In the genomic region with DNA sequence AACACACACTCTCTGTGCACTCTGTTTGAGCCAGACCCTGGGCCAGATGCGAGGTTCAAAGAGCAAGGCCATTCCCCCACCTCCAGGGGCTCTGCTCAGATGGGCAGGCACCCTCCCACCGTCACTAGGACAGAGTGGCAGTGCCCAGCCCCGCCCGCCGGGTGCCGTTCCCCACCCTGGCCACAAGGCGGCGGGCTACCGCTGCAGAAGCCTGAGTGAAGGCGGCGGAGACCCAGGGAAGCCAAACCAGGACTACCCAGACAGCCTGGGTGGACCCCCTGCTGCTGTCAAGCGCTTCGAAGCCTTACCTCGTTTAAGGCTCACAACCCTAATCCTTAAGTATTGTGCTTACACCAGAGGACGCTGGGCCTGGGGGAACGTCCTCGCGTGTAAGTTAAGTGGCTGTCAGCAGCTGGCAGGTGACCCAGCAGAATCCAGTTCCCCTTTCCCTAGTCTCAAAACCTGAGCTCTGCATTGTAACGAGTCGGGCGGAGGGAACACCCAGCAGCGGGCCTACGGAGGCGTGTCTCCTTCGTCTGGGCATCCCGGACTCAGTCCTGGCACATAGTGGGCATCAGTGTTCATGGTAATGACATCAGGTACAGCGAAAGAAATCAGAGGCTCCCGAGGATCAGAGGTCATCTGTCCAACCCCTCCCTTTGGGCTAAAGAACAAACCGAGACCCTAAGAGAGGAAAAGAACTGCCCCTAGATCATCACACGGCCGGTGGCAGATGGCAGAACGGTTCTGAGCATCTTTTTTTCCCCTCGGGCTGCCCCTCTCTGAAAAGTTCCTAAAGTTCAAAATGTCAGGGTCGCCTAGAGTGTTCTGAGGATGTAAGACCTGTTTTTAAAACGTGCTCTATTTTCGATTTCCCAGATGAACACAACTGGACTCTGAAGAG, we compare ENCODE assay signal across 1 cellular context.
TF ChIP-seq lines count a peak whose summit lies in the region.

No MANE protein-coding gene starts in this region.

TF ChIP-seq in HepG2, 621 proteins besides CTCF, POLR2A, EP300 and RAD21 (continued from another document and continues in another):
- TF ChIP-seq, protein P1, sequence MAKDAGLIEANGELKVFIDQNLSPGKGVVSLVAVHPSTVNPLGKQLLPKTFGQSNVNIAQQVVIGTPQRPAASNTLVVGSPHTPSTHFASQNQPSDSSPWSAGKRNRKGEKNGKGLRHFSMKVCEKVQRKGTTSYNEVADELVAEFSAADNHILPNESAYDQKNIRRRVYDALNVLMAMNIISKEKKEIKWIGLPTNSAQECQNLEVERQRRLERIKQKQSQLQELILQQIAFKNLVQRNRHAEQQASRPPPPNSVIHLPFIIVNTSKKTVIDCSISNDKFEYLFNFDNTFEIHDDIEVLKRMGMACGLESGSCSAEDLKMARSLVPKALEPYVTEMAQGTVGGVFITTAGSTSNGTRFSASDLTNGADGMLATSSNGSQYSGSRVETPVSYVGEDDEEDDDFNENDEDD (CRISPR knock-in tag; IDR thresholded peaks at IDR 0.05; ENCODE audit: borderline replicate concordance), result peak; percentile 46; the same call in 1 of the 2 replicates
- TF ChIP-seq ZNF572 (CRISPR knock-in tag; IDR thresholded peaks at IDR 0.05), result 0 out of 2 replicates have a peak, but pooled peaks have one; percentile 54
- TF ChIP-seq, protein P2, sequence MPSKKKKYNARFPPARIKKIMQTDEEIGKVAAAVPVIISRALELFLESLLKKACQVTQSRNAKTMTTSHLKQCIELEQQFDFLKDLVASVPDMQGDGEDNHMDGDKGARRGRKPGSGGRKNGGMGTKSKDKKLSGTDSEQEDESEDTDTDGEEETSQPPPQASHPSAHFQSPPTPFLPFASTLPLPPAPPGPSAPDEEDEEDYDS (CRISPR knock-in tag; IDR thresholded peaks at IDR 0.05), result no peak
- TF ChIP-seq ZNF180 (CRISPR knock-in tag; IDR thresholded peaks at IDR 0.05; ENCODE audit: borderline replicate concordance, low read depth), result peak; percentile 33; the same call in 1 of the 2 replicates
- no peak for TF ChIP-seq ZNF839 (CRISPR knock-in tag; IDR thresholded peaks at IDR 0.05; ENCODE audit: borderline replicate concordance)
- TF ChIP-seq U2AF2 (IDR thresholded peaks at IDR 0.05; ENCODE audit: low read depth, low read length), result no peak
- no peak for TF ChIP-seq ZNF773 (CRISPR knock-in tag; IDR thresholded peaks at IDR 0.05; ENCODE audit: borderline replicate concordance)
- TF ChIP-seq HES4 (CRISPR knock-in tag; IDR thresholded peaks at IDR 0.05; ENCODE audit: borderline replicate concordance), result no peak
- TF ChIP-seq ISX (CRISPR knock-in tag; conservative IDR thresholded peaks at IDR 0.05), result no peak
- TF ChIP-seq, protein P3, sequence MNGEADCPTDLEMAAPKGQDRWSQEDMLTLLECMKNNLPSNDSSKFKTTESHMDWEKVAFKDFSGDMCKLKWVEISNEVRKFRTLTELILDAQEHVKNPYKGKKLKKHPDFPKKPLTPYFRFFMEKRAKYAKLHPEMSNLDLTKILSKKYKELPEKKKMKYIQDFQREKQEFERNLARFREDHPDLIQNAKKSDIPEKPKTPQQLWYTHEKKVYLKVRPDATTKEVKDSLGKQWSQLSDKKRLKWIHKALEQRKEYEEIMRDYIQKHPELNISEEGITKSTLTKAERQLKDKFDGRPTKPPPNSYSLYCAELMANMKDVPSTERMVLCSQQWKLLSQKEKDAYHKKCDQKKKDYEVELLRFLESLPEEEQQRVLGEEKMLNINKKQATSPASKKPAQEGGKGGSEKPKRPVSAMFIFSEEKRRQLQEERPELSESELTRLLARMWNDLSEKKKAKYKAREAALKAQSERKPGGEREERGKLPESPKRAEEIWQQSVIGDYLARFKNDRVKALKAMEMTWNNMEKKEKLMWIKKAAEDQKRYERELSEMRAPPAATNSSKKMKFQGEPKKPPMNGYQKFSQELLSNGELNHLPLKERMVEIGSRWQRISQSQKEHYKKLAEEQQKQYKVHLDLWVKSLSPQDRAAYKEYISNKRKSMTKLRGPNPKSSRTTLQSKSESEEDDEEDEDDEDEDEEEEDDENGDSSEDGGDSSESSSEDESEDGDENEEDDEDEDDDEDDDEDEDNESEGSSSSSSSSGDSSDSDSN (CRISPR knock-in tag; IDR thresholded peaks at IDR 0.05), result peak; percentile 65; the same call in 1 of the 2 replicates
- no peak for TF ChIP-seq ZNF629 (CRISPR knock-in tag; conservative IDR thresholded peaks at IDR 0.05)
- TF ChIP-seq NPAS2 (CRISPR knock-in tag; IDR thresholded peaks at IDR 0.05; ENCODE audit: borderline replicate concordance), result no peak
- TF ChIP-seq ZNF20 (CRISPR knock-in tag; IDR thresholded peaks at IDR 0.05), result no peak
- TF ChIP-seq NFYC (CRISPR knock-in tag; IDR thresholded peaks at IDR 0.05), result no peak
- TF ChIP-seq CBX1 (IDR thresholded peaks at IDR 0.05; ENCODE audit: low read depth), result no peak
- no peak for TF ChIP-seq SCMH1 (CRISPR knock-in tag; IDR thresholded peaks at IDR 0.05; ENCODE audit: borderline replicate concordance)
- no peak for TF ChIP-seq ZNF460 (CRISPR knock-in tag; IDR thresholded peaks at IDR 0.05; ENCODE audit: borderline replicate concordance)
- TF ChIP-seq, protein P4, sequence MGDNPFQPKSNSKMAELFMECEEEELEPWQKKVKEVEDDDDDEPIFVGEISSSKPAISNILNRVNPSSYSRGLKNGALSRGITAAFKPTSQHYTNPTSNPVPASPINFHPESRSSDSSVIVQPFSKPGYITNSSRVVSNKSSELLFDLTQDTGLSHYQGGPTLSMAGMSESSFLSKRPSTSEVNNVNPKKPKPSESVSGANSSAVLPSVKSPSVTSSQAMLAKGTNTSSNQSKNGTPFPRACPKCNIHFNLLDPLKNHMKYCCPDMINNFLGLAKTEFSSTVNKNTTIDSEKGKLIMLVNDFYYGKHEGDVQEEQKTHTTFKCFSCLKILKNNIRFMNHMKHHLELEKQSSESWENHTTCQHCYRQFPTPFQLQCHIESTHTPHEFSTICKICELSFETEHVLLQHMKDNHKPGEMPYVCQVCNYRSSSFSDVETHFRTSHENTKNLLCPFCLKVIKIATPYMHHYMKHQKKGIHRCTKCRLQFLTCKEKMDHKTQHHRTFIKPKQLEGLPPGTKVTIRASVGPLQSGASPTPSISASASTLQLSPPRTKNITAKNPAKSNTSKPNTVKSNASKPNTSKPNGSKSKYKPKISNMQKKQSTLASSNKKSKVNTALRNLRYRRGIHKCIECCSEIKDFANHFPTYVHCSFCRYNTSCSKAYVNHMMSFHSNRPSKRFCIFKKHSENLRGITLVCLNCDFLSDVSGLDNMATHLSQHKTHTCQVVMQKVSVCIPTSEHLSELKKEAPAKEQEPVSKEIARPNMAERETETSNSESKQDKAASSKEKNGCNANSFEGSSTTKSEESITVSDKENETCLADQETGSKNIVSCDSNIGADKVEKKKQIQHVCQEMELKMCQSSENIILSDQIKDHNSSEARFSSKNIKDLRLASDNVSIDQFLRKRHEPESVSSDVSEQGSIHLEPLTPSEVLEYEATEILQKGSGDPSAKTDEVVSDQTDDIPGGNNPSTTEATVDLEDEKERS (CRISPR knock-in tag; IDR thresholded peaks at IDR 0.05), result no peak
- peak; percentile 58 for TF ChIP-seq TEAD3 (CRISPR knock-in tag; optimal IDR thresholded peaks at IDR 0.05; ENCODE audit: borderline replicate concordance)
- TF ChIP-seq, protein P5, sequence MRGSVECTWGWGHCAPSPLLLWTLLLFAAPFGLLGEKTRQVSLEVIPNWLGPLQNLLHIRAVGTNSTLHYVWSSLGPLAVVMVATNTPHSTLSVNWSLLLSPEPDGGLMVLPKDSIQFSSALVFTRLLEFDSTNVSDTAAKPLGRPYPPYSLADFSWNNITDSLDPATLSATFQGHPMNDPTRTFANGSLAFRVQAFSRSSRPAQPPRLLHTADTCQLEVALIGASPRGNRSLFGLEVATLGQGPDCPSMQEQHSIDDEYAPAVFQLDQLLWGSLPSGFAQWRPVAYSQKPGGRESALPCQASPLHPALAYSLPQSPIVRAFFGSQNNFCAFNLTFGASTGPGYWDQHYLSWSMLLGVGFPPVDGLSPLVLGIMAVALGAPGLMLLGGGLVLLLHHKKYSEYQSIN (CRISPR knock-in tag; IDR thresholded peaks at IDR 0.05; ENCODE audit: borderline replicate concordance), result no peak
- TF ChIP-seq, protein P6, sequence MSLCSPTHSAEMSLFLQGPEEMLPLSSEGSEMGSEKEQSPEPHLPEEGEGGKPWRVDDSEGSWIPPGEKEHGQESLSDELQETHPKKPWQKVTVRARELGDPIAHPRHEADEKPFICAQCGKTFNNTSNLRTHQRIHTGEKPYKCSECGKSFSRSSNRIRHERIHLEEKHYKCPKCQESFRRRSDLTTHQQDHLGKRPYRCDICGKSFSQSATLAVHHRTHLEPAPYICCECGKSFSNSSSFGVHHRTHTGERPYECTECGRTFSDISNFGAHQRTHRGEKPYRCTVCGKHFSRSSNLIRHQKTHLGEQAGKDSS (CRISPR knock-in tag; IDR thresholded peaks at IDR 0.05; ENCODE audit: borderline replicate concordance, low read depth), result no peak
- TF ChIP-seq CAMTA2 (CRISPR knock-in tag; IDR thresholded peaks at IDR 0.05; ENCODE audit: borderline replicate concordance), result no peak; the same call in 1 of the 2 replicates
- TF ChIP-seq ETV5 (CRISPR knock-in tag; IDR thresholded peaks at IDR 0.05; ENCODE audit: borderline replicate concordance), result peak; percentile 34; the same call in 1 of the 2 replicates
- no peak for TF ChIP-seq ZNF570 (CRISPR knock-in tag; IDR thresholded peaks at IDR 0.05; ENCODE audit: borderline replicate concordance)
- no peak for TF ChIP-seq ZNF432 (CRISPR knock-in tag; IDR thresholded peaks at IDR 0.05; ENCODE audit: borderline replicate concordance)
- TF ChIP-seq, protein P7, sequence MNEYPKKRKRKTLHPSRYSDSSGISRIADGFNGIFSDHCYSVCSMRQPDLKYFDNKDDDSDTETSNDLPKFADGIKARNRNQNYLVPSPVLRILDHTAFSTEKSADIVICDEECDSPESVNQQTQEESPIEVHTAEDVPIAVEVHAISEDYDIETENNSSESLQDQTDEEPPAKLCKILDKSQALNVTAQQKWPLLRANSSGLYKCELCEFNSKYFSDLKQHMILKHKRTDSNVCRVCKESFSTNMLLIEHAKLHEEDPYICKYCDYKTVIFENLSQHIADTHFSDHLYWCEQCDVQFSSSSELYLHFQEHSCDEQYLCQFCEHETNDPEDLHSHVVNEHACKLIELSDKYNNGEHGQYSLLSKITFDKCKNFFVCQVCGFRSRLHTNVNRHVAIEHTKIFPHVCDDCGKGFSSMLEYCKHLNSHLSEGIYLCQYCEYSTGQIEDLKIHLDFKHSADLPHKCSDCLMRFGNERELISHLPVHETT (CRISPR knock-in tag; conservative IDR thresholded peaks at IDR 0.05), result no peak
- peak; percentile 57; the same call in 1 of the 2 replicates for TF ChIP-seq ZNF564 (CRISPR knock-in tag; IDR thresholded peaks at IDR 0.05)
- no peak for TF ChIP-seq ZBTB21 (CRISPR knock-in tag; IDR thresholded peaks at IDR 0.05)
- no peak for TF ChIP-seq PHF20 (CRISPR knock-in tag; IDR thresholded peaks at IDR 0.05)
- TF ChIP-seq ZNF879 (CRISPR knock-in tag; IDR thresholded peaks at IDR 0.05), result no peak
- TF ChIP-seq ZNF446 (CRISPR knock-in tag; IDR thresholded peaks at IDR 0.05), result no peak
- TF ChIP-seq HOXD1 (CRISPR knock-in tag; IDR thresholded peaks at IDR 0.05), result no peak
- TF ChIP-seq, protein P8, sequence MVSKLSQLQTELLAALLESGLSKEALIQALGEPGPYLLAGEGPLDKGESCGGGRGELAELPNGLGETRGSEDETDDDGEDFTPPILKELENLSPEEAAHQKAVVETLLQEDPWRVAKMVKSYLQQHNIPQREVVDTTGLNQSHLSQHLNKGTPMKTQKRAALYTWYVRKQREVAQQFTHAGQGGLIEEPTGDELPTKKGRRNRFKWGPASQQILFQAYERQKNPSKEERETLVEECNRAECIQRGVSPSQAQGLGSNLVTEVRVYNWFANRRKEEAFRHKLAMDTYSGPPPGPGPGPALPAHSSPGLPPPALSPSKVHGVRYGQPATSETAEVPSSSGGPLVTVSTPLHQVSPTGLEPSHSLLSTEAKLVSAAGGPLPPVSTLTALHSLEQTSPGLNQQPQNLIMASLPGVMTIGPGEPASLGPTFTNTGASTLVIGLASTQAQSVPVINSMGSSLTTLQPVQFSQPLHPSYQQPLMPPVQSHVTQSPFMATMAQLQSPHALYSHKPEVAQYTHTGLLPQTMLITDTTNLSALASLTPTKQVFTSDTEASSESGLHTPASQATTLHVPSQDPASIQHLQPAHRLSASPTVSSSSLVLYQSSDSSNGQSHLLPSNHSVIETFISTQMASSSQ (IDR thresholded peaks at IDR 0.05; ENCODE audit: low read depth), result no peak
- TF ChIP-seq, protein P8 (CRISPR knock-in tag; IDR thresholded peaks at IDR 0.05; ENCODE audit: borderline replicate concordance), result no peak
- TF ChIP-seq, protein P9, sequence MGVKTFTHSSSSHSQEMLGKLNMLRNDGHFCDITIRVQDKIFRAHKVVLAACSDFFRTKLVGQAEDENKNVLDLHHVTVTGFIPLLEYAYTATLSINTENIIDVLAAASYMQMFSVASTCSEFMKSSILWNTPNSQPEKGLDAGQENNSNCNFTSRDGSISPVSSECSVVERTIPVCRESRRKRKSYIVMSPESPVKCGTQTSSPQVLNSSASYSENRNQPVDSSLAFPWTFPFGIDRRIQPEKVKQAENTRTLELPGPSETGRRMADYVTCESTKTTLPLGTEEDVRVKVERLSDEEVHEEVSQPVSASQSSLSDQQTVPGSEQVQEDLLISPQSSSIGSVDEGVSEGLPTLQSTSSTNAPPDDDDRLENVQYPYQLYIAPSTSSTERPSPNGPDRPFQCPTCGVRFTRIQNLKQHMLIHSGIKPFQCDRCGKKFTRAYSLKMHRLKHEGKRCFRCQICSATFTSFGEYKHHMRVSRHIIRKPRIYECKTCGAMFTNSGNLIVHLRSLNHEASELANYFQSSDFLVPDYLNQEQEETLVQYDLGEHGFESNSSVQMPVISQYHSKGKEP (CRISPR knock-in tag; IDR thresholded peaks at IDR 0.05), result no peak
- TF ChIP-seq ZNF383 (CRISPR knock-in tag; IDR thresholded peaks at IDR 0.05; ENCODE audit: borderline replicate concordance), result no peak
- TF ChIP-seq SKI (IDR thresholded peaks at IDR 0.05; ENCODE audit: partially characterized antibody), result no peak
- TF ChIP-seq SP140L (CRISPR knock-in tag; IDR thresholded peaks at IDR 0.05; ENCODE audit: borderline replicate concordance), result no peak; the same call in 1 of the 2 replicates
- no peak for TF ChIP-seq ZNF878 (CRISPR knock-in tag; IDR thresholded peaks at IDR 0.05)
- TF ChIP-seq SAP130 (CRISPR knock-in tag; IDR thresholded peaks at IDR 0.05; ENCODE audit: low read depth), result peak; percentile 72
- 0 out of 2 replicates have a peak, but pooled peaks have one; percentile 34 for TF ChIP-seq ZSCAN25 (CRISPR knock-in tag; IDR thresholded peaks at IDR 0.05)
- TF ChIP-seq KLF6 (CRISPR knock-in tag; IDR thresholded peaks at IDR 0.05), result 0 out of 2 replicates have a peak, but pooled peaks have one; percentile 68
- no peak for TF ChIP-seq IKZF1 (IDR thresholded peaks at IDR 0.05)
- no peak for TF ChIP-seq ZBTB20 (CRISPR knock-in tag; IDR thresholded peaks at IDR 0.05; ENCODE audit: borderline replicate concordance, low read depth)
- peak; percentile 74; the same call in 1 of the 2 replicates for TF ChIP-seq KDM3A (CRISPR knock-in tag; IDR thresholded peaks at IDR 0.05; ENCODE audit: low read depth)
- no peak for TF ChIP-seq ZKSCAN5 (CRISPR knock-in tag; IDR thresholded peaks at IDR 0.05)
